In the genomic region with DNA sequence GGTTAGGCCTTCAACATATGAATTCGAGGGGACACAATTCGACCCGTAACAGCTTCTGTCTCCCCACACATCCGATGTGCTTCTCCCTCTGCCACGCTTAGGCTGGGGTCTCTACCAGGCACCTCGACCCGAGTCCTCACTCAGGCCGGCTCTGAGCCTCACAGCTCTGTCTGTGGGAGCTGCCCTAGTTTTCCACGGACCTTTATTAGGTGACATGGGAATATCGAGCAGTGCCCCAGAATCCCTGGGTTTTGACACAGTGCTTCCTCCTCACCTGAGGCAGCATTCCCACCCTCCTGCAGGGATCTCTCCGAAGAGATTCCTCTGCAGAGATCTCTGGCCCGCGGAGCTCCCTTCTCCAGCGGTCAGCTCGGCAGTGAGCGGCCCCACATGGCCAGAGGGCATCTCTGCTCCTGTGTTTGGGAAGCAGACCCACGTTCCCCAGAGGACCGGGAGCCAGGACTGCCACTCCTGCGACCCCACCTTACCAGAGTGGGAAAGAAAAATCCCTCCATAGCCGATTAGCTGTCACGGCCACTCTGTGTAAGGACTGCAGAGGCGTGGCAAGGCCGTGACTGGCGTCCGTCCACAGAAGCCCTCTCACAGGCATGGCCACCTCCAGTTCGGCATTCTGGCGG, we compare ENCODE assay signal across 22 cellular contexts.
"Had no signal": no experiment of that assay in that cellular context is flagged by ENCODE, and none has a peak within 500 bp of the region (broad histone marks: within the 10 kb centered on the region; RNA-seq: fewer than 3 reads in every experiment).

No MANE protein-coding gene starts in this region.

- H3K4me3 Mint-ChIP-seq: central memory CD8-positive, alpha-beta T cell; nephron progenitor cell; stimulated activated effector memory CD8-positive, alpha-beta T cell treated with anti-CD3 and anti-CD28 coated beads, Interleukin-12 subunit alpha, Interleukin-12 subunit beta, amount 100 ng/mL, for 72 hours; T-helper 1 cell treated with Interleukin-12 subunit alpha and Interleukin-12 subunit beta and Interleukin-4 antibody, amounts not matched to agents 30 μg/mL and 1 μg/mL, for 36 hours had no signal

- H3K27me3 Mint-ChIP-seq: central memory CD8-positive, alpha-beta T cell had no signal

- DNase-seq: activated CD4-positive, alpha-beta T cell treated with anti-CD3 and anti-CD28 coated beads, Interleukin-2, amount 50 U/mL, for 48 hours; activated naive CD4-positive, alpha-beta T cell treated with Interleukin-2 at 50 U/mL for 16 hours; brain microvascular endothelial cell; effector CD4-positive, alpha-beta T cell; midbrain; nephron progenitor cell; psoas muscle; stimulated activated CD4-positive, alpha-beta T cell treated with anti-CD3 and anti-CD28 coated beads, Interleukin-4, amount 100 ng/mL, for 24 hours; WERI-Rb-1 had no signal

- H3K9me3 ChIP-seq: gastroesophageal sphincter, psoas muscle, thoracic aorta, upper lobe of left lung had no signal

- H3K9me3 Mint-ChIP-seq: central memory CD8-positive, alpha-beta T cell had no signal

- H3K27ac Mint-ChIP-seq: nephron progenitor cell; stimulated activated effector memory CD8-positive, alpha-beta T cell treated with anti-CD3 and anti-CD28 coated beads, Interleukin-12 subunit alpha, Interleukin-12 subunit beta, amount 100 ng/mL, for 72 hours; T-helper 1 cell treated with Interleukin-12 subunit alpha and Interleukin-12 subunit beta and Interleukin-4 antibody, amounts not matched to agents 30 μg/mL and 1 μg/mL, for 36 hours had no signal

- H3K4me3 ChIP-seq: gastroesophageal sphincter, heart right ventricle, lung, psoas muscle, SJSA1, smooth muscle cell, thoracic aorta, upper lobe of left lung had no signal

- H3K27me3 ChIP-seq: brain microvascular endothelial cell, gastroesophageal sphincter, SJSA1, upper lobe of left lung had no signal

- H3K27ac ChIP-seq: brain microvascular endothelial cell, gastroesophageal sphincter, heart right ventricle, psoas muscle, SJSA1, thoracic aorta, upper lobe of left lung had no signal

- H3K36me3 ChIP-seq: brain microvascular endothelial cell, heart right ventricle, SJSA1, thoracic aorta, upper lobe of left lung had no signal

- ATAC-seq: esophagus mucosa; gastroesophageal sphincter; heart right ventricle; left colon; psoas muscle; right cardiac atrium; stimulated activated effector memory CD8-positive, alpha-beta T cell treated with anti-CD3 and anti-CD28 coated beads, Interleukin-12 subunit alpha, Interleukin-12 subunit beta, amount 100 ng/mL, for 72 hours had no signal
